1 cellular context compared by ENCODE assay signal in genomic region chr6:12324741-12325140, GRCh38.
TF ChIP-seq lines count a peak whose summit lies in the region.

No MANE protein-coding gene starts in this region.

TF ChIP-seq in HCT116, 20 proteins besides CTCF, POLR2A, EP300 and RAD21 (continued from another document):
- TF ChIP-seq, protein P1, sequence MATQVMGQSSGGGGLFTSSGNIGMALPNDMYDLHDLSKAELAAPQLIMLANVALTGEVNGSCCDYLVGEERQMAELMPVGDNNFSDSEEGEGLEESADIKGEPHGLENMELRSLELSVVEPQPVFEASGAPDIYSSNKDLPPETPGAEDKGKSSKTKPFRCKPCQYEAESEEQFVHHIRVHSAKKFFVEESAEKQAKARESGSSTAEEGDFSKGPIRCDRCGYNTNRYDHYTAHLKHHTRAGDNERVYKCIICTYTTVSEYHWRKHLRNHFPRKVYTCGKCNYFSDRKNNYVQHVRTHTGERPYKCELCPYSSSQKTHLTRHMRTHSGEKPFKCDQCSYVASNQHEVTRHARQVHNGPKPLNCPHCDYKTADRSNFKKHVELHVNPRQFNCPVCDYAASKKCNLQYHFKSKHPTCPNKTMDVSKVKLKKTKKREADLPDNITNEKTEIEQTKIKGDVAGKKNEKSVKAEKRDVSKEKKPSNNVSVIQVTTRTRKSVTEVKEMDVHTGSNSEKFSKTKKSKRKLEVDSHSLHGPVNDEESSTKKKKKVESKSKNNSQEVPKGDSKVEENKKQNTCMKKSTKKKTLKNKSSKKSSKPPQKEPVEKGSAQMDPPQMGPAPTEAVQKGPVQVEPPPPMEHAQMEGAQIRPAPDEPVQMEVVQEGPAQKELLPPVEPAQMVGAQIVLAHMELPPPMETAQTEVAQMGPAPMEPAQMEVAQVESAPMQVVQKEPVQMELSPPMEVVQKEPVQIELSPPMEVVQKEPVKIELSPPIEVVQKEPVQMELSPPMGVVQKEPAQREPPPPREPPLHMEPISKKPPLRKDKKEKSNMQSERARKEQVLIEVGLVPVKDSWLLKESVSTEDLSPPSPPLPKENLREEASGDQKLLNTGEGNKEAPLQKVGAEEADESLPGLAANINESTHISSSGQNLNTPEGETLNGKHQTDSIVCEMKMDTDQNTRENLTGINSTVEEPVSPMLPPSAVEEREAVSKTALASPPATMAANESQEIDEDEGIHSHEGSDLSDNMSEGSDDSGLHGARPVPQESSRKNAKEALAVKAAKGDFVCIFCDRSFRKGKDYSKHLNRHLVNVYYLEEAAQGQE (IDR thresholded peaks at IDR 0.05; ENCODE audit: low read depth): no peak
